Comparison of ENCODE assay signal across 8 cellular contexts in genomic region chr19:3700242-3701032, GRCh38. TPM values are rescaled to one million over a fixed set of nuclear protein-coding genes. Genes with fewer than 3 reads are reported as not detected.
DNase-seq lines count a peak whose midpoint lies in the region; FAIRE-seq and TF ChIP-seq lines count a peak whose summit lies in the region.

A gene with protein sequence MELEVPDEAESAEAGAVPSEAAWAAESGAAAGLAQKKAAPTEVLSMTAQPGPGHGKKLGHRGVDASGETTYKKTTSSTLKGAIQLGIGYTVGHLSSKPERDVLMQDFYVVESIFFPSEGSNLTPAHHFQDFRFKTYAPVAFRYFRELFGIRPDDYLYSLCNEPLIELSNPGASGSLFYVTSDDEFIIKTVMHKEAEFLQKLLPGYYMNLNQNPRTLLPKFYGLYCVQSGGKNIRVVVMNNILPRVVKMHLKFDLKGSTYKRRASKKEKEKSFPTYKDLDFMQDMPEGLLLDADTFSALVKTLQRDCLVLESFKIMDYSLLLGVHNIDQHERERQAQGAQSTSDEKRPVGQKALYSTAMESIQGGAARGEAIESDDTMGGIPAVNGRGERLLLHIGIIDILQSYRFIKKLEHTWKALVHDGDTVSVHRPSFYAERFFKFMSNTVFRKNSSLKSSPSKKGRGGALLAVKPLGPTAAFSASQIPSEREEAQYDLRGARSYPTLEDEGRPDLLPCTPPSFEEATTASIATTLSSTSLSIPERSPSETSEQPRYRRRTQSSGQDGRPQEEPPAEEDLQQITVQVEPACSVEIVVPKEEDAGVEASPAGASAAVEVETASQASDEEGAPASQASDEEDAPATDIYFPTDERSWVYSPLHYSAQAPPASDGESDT (minus strand): TSS chr19:3700468. CDS start chr19:3700390, 78 bp downstream.

- H3K9me3 ChIP-seq in SK-N-MC (ENCODE audit: low read depth, low read length): no peaks in the 10 kb centered on the region
- H3K9me3 ChIP-seq in parathyroid adenoma (ENCODE audit: control insufficient read depth, low read length): no peaks in the 10 kb centered on the region
- H3K9me3 ChIP-seq in tibial nerve: no peaks in the 10 kb centered on the region

- H3K36me3 Mint-ChIP-seq in activated naive CD4-positive, alpha-beta T cell treated with anti-CD3 and anti-CD28 coated beads, Interleukin-2, amount 50 U/mL, for 24 hours: no peaks in the 10 kb centered on the region

- no peaks in the 10 kb centered on the region for H3K27me3 ChIP-seq in parathyroid adenoma (ENCODE audit: control insufficient read depth, insufficient read depth, low read length)
- peaks cover 0 to 8% of the 10 kb centered on the region in 2 donors for H3K27me3 ChIP-seq in tibial nerve

- H3K27me3 Mint-ChIP-seq in activated naive CD4-positive, alpha-beta T cell treated with anti-CD3 and anti-CD28 coated beads, Interleukin-2, amount 50 U/mL, for 24 hours: no peaks in the 10 kb centered on the region

- peak; percentile 75 for TF ChIP-seq CTCF in parathyroid adenoma (IDR thresholded peaks at IDR 0.05)
- TF ChIP-seq CTCF in tibial nerve (IDR thresholded peaks at IDR 0.05): peak; percentile 71 to 96 (median 95)

- H3K4me3 ChIP-seq in SK-N-MC (peak within 1 kb of the TSS; percentile 77), parathyroid adenoma (ENCODE audit: low read depth, low read length) (peak within 1 kb of the TSS; percentile 68), tibial nerve (peak within 1 kb of the TSS; percentile 72 to 93 (median 88))

- peaks cover 22% of the 10 kb centered on the region for H3K4me1 Mint-ChIP-seq in activated naive CD4-positive, alpha-beta T cell treated with anti-CD3 and anti-CD28 coated beads, Interleukin-2, amount 50 U/mL, for 24 hours

- H3K36me3 ChIP-seq in SK-N-MC (ENCODE audit: insufficient read depth, low read length) (no peaks in the 10 kb centered on the region), parathyroid adenoma (ENCODE audit: control insufficient read depth, insufficient read depth, low read length) (no peaks in the 10 kb centered on the region), tibial nerve (peaks cover 0 to 9% (median 0%) of the 10 kb centered on the region in 3 donors)

- peak within 1 kb of the TSS; percentile 96 for H3K4me2 ChIP-seq in parathyroid adenoma (ENCODE audit: low read length)

- intact Hi-C loops in head of caudate nucleus (cut with DNase I): loop anchor here (5.0 kb wide), 1 partner anchor 33 kb away; no protein-coding TSS in a partner anchor

- peak within 1 kb of the TSS; percentile 75 for H2AFZ ChIP-seq in parathyroid adenoma

- peaks cover 33% of the 10 kb centered on the region for H3K79me2 ChIP-seq in parathyroid adenoma

- no peak within 1 kb of the TSS for H3K27ac ChIP-seq in SK-N-MC
- H3K27ac ChIP-seq in parathyroid adenoma: peak within 1 kb of the TSS; percentile 68
- H3K27ac ChIP-seq in tibial nerve: peak within 1 kb of the TSS; percentile 82 to 90 (median 88)

- DNase-seq in GF-D8 (lab: John Stamatoyannopoulos, UW) (peak; percentile 21), H54 (ENCODE audit: insufficient read length, low spot score) (peak; percentile 89), M059J (ENCODE audit: low read depth) (peak; percentile 70), SK-N-MC (ENCODE audit: low read depth, low spot score) (peak; percentile 16), head of caudate nucleus (peak; percentile 85 to 97 (median 94)), tibial nerve (ENCODE audit: low spot score in 2 of 2) (peak; percentile 83 to 91)

- peaks cover 5% of the 10 kb centered on the region for H3K4me1 ChIP-seq in parathyroid adenoma
- H3K4me1 ChIP-seq in tibial nerve: peaks cover 0 to 31% (median 18%) of the 10 kb centered on the region in 4 donors

- WGBS in tibial nerve, 2 donors: 3 to 10% methylated on average over 20 to 77 of the region's 82 CpGs

- peak; percentile 60 for TF ChIP-seq POLR2A in H54 (IDR thresholded peaks at IDR 0.05; ENCODE audit: low read depth, low read length)
- peak; percentile 64 to 85 for TF ChIP-seq POLR2A in tibial nerve (IDR thresholded peaks at IDR 0.05)

- H3K9me3 Mint-ChIP-seq in activated naive CD4-positive, alpha-beta T cell treated with anti-CD3 and anti-CD28 coated beads, Interleukin-2, amount 50 U/mL, for 24 hours: no peaks in the 10 kb centered on the region

- peak within 1 kb of the TSS; percentile 62 for H3K27ac Mint-ChIP-seq in activated naive CD4-positive, alpha-beta T cell treated with anti-CD3 and anti-CD28 coated beads, Interleukin-2, amount 50 U/mL, for 24 hours

- peak within 1 kb of the TSS; percentile 89 for H3K4me3 Mint-ChIP-seq in activated naive CD4-positive, alpha-beta T cell treated with anti-CD3 and anti-CD28 coated beads, Interleukin-2, amount 50 U/mL, for 24 hours

- H3K9ac ChIP-seq in SK-N-MC (ENCODE audit: insufficient read length): peak within 1 kb of the TSS; percentile 79
- H3K9ac ChIP-seq in parathyroid adenoma: peak within 1 kb of the TSS; percentile 53

- no peak for FAIRE-seq in H54 (lab: Jason Lieb, UNC)

- TF ChIP-seq EP300 in tibial nerve (IDR thresholded peaks at IDR 0.05): peak in 1 of 2 donors; percentile 6

RNA-seq across cellular contexts. Expression of the gene that starts here (rescaled TPM):
- total RNA-seq in M059J (2014; rRNA removed; shearing (Covaris generic)): 11.4 and 15.8 TPM in 2 replicates
- 10 to 100 TPM; 23.0 to 37.2 (median 24.9) TPM for total RNA-seq in tibial nerve

Comparison
In these comparisons a context has a peak if more than half of its experiments do, and no peak if none do; other contexts are left out.
1. DNase-seq: peak in every context shown above with its lines; median percentile 94 in head of caudate nucleus; 89 in H54; 87 in tibial nerve; 70 in M059J; 21 in GF-D8; 16 in SK-N-MC.